In the genomic region with DNA sequence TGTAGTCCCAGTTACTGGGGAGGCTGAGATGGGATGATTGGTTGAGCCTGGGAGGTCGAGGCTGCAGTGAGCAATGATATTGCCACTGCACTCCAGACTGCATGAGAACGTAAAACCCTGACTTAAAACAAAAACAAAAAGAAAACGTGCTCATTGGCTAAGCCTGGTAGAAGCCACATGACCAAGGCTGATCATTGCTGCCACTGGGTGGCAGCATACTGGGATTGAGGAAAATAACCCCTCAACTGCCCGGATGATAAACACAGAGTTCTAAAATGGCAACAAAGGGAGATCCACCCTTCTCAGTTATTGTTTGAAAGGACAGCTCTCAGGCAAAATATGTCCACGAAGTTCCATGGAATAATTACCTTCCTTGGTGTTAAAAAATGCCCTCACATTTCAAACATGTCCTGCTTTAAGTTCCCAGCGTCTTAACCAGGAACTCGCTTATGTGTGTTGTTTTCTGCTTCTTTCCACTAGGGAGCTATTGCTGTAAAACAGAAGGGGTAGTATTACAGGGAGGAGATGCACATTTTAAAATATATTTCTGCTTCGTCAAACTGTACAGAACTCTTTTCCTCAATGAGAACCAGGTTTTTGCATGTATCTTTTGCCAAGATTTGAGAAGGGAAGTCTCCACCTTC, we compare ENCODE assay signal across 8 cellular contexts.
DNase-seq lines count a peak whose midpoint lies in the region; ATAC-seq and TF ChIP-seq lines count a peak whose summit lies in the region.

No MANE protein-coding gene starts in this region.

- H3K36me3 ChIP-seq in tibial artery = no peaks in the 10 kb centered on the region

- intact Hi-C loops in tibial artery (cut with DNase I; ENCODE audit: low total_unique reads) = no loop called here

- H3K4me1 ChIP-seq in tibial artery = no peaks in the 10 kb centered on the region

- TF ChIP-seq CTCF in tibial artery (IDR thresholded peaks at IDR 0.05) = peak in 1 of 2 experiments; percentile 21

- no peak for ATAC-seq in HG03280 (IDR thresholded peaks at IDR 0.05; ENCODE audit: unreplicated experiment)

- TF ChIP-seq POLR2A in erythroblast (IDR thresholded peaks at IDR 0.05; ENCODE audit: low read length) = no peak

- DNase-seq in activated effector memory CD4-positive, alpha-beta T cell treated with anti-CD3 and anti-CD28 coated beads, Interleukin-2, amount 50 U/mL, for 16 hours = peak; percentile 72
- no peak for DNase-seq in activated effector memory CD4-positive, alpha-beta T cell treated with Interleukin-2 at 50 U/mL for 16 hours
- DNase-seq in RKO (ENCODE audit: low spot score) (peak; percentile 25), erythroblast (lab: John Stamatoyannopoulos, UW) (peak; percentile 3 to 19), pons (ENCODE audit: low spot score) (peak; percentile 29), glomerular visceral epithelial cell (ENCODE audit: extremely low spot score) (no peak), tibial artery (no peak)

- H3K4me3 ChIP-seq in tibial artery = no peak overlapping the region

- H3K9me3 ChIP-seq in tibial artery = peaks cover 0 to 9% (median 0%) of the 10 kb centered on the region in 3 donors

- H3K27me3 ChIP-seq in tibial artery = no peaks in the 10 kb centered on the region

- H3K27ac ChIP-seq in tibial artery = no peak overlapping the region

Comparison
In these comparisons a context has a peak if more than half of its experiments do, and no peak if none do; other contexts are left out.
1. DNase-seq: peak in activated effector memory CD4-positive, alpha-beta T cell treated with anti-CD3 and anti-CD28 coated beads, Interleukin-2, amount 50 U/mL, for 16 hours (single experiment), RKO (single experiment), erythroblast (2 of 2) and pons (single experiment); none in activated effector memory CD4-positive, alpha-beta T cell treated with Interleukin-2 at 50 U/mL for 16 hours (single experiment), glomerular visceral epithelial cell (single experiment) and tibial artery (0 of 2).